Comparison of ENCODE assay signal across 3 cellular contexts in genomic region chr12:19906-20305, GRCh38. TPM values are rescaled to one million over a fixed set of nuclear protein-coding genes. Genes with fewer than 3 reads are reported as not detected.
"Had no signal": no experiment of that assay in that cellular context is flagged by ENCODE, and none has a peak within 500 bp of the region (broad histone marks: within the 10 kb centered on the region; RNA-seq: fewer than 3 reads in every experiment).

No MANE protein-coding gene starts in this region.

RNA-seq across cellular contexts. Expression of gene IQSEC3, which starts 46.7 kb away (rescaled TPM):
- total RNA-seq: GM23248, H4, HFFc6 had no signal
- polyA plus RNA-seq: GM23248 had no signal
